Comparison of ENCODE assay signal across 7 cellular contexts in genomic region chr7:149194799-149195179, GRCh38. TPM values are rescaled to one million over a fixed set of nuclear protein-coding genes. Genes with fewer than 3 reads are reported as not detected.
DNase-seq lines count a peak whose midpoint lies in the region; ATAC-seq and TF ChIP-seq lines count a peak whose summit lies in the region.

No MANE protein-coding gene starts in this region.

- H3K9me3 Mint-ChIP-seq in WTC11, result no peaks in the 10 kb centered on the region
- H3K9me3 Mint-ChIP-seq in stimulated activated effector memory CD8-positive, alpha-beta T cell treated with anti-CD3 and anti-CD28 coated beads, Interleukin-12 subunit alpha, Interleukin-12 subunit beta, amount 100 ng/mL, for 72 hours, result no peaks in the 10 kb centered on the region

- peak overlapping the region; percentile 68 for H3K4me3 Mint-ChIP-seq in WTC11
- H3K4me3 Mint-ChIP-seq in stimulated activated effector memory CD8-positive, alpha-beta T cell treated with anti-CD3 and anti-CD28 coated beads, Interleukin-12 subunit alpha, Interleukin-12 subunit beta, amount 100 ng/mL, for 72 hours, result peak overlapping the region; percentile 88

- H3K27me3 Mint-ChIP-seq in WTC11 (ENCODE audit: low read depth), result no peaks in the 10 kb centered on the region

- H3K27ac ChIP-seq in HL-60 (replicated peaks) (no peak overlapping the region), gastroesophageal sphincter (peak overlapping the region; percentile 86 to 97 (median 89))

- peaks cover 13% of the 10 kb centered on the region for H3K4me1 Mint-ChIP-seq in WTC11
- peaks cover 59% of the 10 kb centered on the region for H3K4me1 Mint-ChIP-seq in stimulated activated effector memory CD8-positive, alpha-beta T cell treated with anti-CD3 and anti-CD28 coated beads, Interleukin-12 subunit alpha, Interleukin-12 subunit beta, amount 100 ng/mL, for 72 hours

- WGBS in gastroesophageal sphincter (ENCODE audit: low coverage in 1 of 2), 2 donors, result 83% methylated on average over 4 of the region's 4 CpGs; no CpG with 5 or more reads in 1 of the 2 donors

- DNase-seq in HL-60 (ENCODE audit: low read depth in 1 of 2, low spot score in 1 of 2) (no peak), WTC11 (ENCODE audit: low spot score) (no peak), hippocampal formation (lab: John Stamatoyannopoulos, UW) (no peak), GM20000 (ENCODE audit: low spot score) (no peak)
- DNase-seq in stimulated activated effector memory CD8-positive, alpha-beta T cell treated with anti-CD3 and anti-CD28 coated beads, Interleukin-12 subunit alpha, Interleukin-12 subunit beta, amount 100 ng/mL, for 72 hours (ENCODE audit: low spot score in 2 of 2), result no peak

- H3K27ac Mint-ChIP-seq in WTC11, result no peak overlapping the region
- peak overlapping the region; percentile 94 for H3K27ac Mint-ChIP-seq in stimulated activated effector memory CD8-positive, alpha-beta T cell treated with anti-CD3 and anti-CD28 coated beads, Interleukin-12 subunit alpha, Interleukin-12 subunit beta, amount 100 ng/mL, for 72 hours

- peaks cover 0 to 18% of the 10 kb centered on the region in 2 donors for H3K36me3 ChIP-seq in gastroesophageal sphincter

- no peak for TF ChIP-seq CTCF in HL-60 (IDR thresholded peaks at IDR 0.05; ENCODE audit: insufficient read depth, low read length)
- TF ChIP-seq CTCF in WTC11 (IDR thresholded peaks at IDR 0.05), result no peak
- TF ChIP-seq CTCF in gastroesophageal sphincter (IDR thresholded peaks at IDR 0.05), result no peak
- TF ChIP-seq CTCF in GM20000 (IDR thresholded peaks at IDR 0.05; ENCODE audit: extremely low read depth, missing control alignments), result no peak

- no peaks in the 10 kb centered on the region for H3K27me3 ChIP-seq in HL-60 (ENCODE audit: insufficient read depth, poor library complexity, severe bottlenecking)
- H3K27me3 ChIP-seq in gastroesophageal sphincter, result no peaks in the 10 kb centered on the region

- POLR2A ChIA-PET in WTC11 (lab: Charles Lee), result interaction anchor here (0.8 to 2.6 kb wide), 6 partner anchors 9 to 90 kb away, joined by 3 to 14 read pairs (median 6); partner anchors contain the start of genes ZNF398, ZNF425 and ZNF783

- ATAC-seq in WTC11 (no peak), gastroesophageal sphincter (no peak), GM19463 (IDR thresholded peaks at IDR 0.05; ENCODE audit: unreplicated experiment) (no peak)
- no peak for ATAC-seq in stimulated activated effector memory CD8-positive, alpha-beta T cell treated with anti-CD3 and anti-CD28 coated beads, Interleukin-12 subunit alpha, Interleukin-12 subunit beta, amount 100 ng/mL, for 72 hours

- H3K4me1 ChIP-seq in gastroesophageal sphincter, result peaks cover 0 to 32% (median 12%) of the 10 kb centered on the region in 3 donors

- CTCF ChIA-PET in WTC11 (lab: Charles Lee), result interaction anchor here (0.9 to 2.5 kb wide), 27 partner anchors 9 to 228 kb away, joined by 3 to 21 read pairs (median 4); partner anchors contain the start of genes ZNF398, ZNF425 and ZNF783

- TF ChIP-seq POLR2A in gastroesophageal sphincter (IDR thresholded peaks at IDR 0.05), result no peak

- no peak for TF ChIP-seq EP300 in gastroesophageal sphincter (IDR thresholded peaks at IDR 0.05)

- peaks cover 24% of the 10 kb centered on the region for H3K36me3 Mint-ChIP-seq in WTC11
- peaks cover 43% of the 10 kb centered on the region for H3K36me3 Mint-ChIP-seq in stimulated activated effector memory CD8-positive, alpha-beta T cell treated with anti-CD3 and anti-CD28 coated beads, Interleukin-12 subunit alpha, Interleukin-12 subunit beta, amount 100 ng/mL, for 72 hours

- H3K9me3 ChIP-seq in gastroesophageal sphincter, result no peaks in the 10 kb centered on the region

- H3K4me3 ChIP-seq in HL-60 (replicated peaks; ENCODE audit: insufficient read depth, low read length) (peak overlapping the region; percentile 69), gastroesophageal sphincter (peak overlapping the region; percentile 77 to 96)

TF ChIP-seq in WTC11, 78 proteins besides CTCF, POLR2A, EP300 and RAD21:
- TF ChIP-seq ZNF263 (CRISPR knock-in tag; IDR thresholded peaks at IDR 0.05; ENCODE audit: low read depth) (no peak), RORB (CRISPR knock-in tag; IDR thresholded peaks at IDR 0.05) (no peak), STAT6 (CRISPR knock-in tag; conservative IDR thresholded peaks at IDR 0.05; ENCODE audit: low read depth) (no peak)

RNA-seq across cellular contexts. Expression of gene ZNF282, which starts 0.6 kb away (rescaled TPM):
- 34.8 to 39.3 TPM (median 38.5 TPM) in 3 replicates for total RNA-seq in WTC11 (2021)
- total RNA-seq in gastroesophageal sphincter, result 10 to 100 TPM; 15.9 to 26.3 (median 18.7) TPM

RNA-seq across cellular contexts. Expression of gene ZNF212, which starts 44.7 kb away (rescaled TPM):
- total RNA-seq in WTC11 (2021) (19.7 to 23.0 TPM (median 21.7 TPM) in 3 replicates), gastroesophageal sphincter (10 to 100 TPM in 2 of 4 donors, 1 to 10 TPM in 2; 4.3 to 11.1 (median 9.4) TPM)

RNA-seq across cellular contexts. Expression of gene ZNF398, which starts 47.5 kb away (rescaled TPM):
- total RNA-seq in WTC11 (2021) (57.8 to 63.2 TPM (median 58.9 TPM) in 3 replicates), gastroesophageal sphincter (10 to 100 TPM; 16.8 to 24.4 (median 20.8) TPM)
